In the genomic region with DNA sequence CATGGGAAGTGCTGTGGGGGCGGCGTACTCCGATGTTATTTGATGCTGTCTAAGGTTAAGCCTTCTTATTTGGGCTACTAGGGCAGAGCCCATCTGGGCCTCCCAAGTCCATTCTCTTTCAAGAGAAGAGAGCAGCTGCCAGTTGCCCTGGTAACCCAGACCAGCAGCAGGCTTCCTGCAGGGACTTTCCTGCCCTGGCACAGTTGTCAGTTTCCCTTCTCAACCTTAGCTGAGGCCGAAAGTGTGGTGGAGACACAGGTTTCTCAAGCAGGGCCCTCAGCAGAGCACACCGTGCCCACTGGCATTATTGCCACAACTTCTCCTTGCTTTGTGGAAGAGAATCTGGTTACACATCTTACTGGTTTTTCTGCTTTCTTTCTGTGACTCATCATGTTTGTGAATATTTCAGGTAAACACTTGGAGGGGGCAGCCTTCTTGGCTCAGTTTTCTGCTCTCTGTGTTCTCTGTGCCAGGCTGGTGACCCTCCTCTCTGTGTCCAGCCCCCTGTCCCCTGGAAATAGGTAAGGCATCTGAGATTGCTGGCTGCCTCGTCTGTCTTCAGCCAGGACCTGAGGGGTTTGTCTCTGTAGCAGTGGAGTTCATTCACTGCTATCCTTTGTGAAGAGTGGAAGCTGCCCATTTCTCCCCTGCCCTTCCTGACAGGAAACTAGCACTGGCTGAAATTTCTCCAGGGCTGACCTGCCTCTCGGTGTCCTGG, we compare ENCODE assay signal across 8 cellular contexts.
DNase-seq lines count a peak whose midpoint lies in the region; ATAC-seq, FAIRE-seq and TF ChIP-seq lines count a peak whose summit lies in the region.

No MANE protein-coding gene starts in this region.

- H3K27me3 Mint-ChIP-seq in memory B cell, result no peaks in the 10 kb centered on the region

- no peaks in the 10 kb centered on the region for H3K9me3 Mint-ChIP-seq in memory B cell

- H3K27ac Mint-ChIP-seq in memory B cell, result peak overlapping the region; percentile 70

- peak; percentile 50 for ATAC-seq in HG02571 (IDR thresholded peaks at IDR 0.05; ENCODE audit: unreplicated experiment)
- ATAC-seq in memory B cell (ENCODE audit: low read depth), result peak; percentile 69
- no peak for ATAC-seq in HG03025 (IDR thresholded peaks at IDR 0.05; ENCODE audit: low FRiP score, unreplicated experiment)

- peak; percentile 40 for FAIRE-seq in GM12892 (lab: Jason Lieb, UNC)

- DNase-seq in GM12892 (ENCODE audit: insufficient read length), result no peak
- peak; percentile 44 for DNase-seq in NCI-H510A (lab: John Stamatoyannopoulos, UW)
- peak; percentile 12 for DNase-seq in activated effector memory CD4-positive, alpha-beta T cell treated with Interleukin-2 at 50 U/mL for 16 hours
- DNase-seq in memory B cell (ENCODE audit: low spot score in 2 of 2), result no peak
- no peak for DNase-seq in HCEC 1CT
- no peak for DNase-seq in cardiac septum (ENCODE audit: low spot score)

- peak overlapping the region; percentile 11 for H3K4me3 Mint-ChIP-seq in memory B cell

- TF ChIP-seq POLR2A in GM12892 (IDR thresholded peaks at IDR 0.05; ENCODE audit: low read depth, low read length), result no peak

- no peaks in the 10 kb centered on the region for H3K36me3 Mint-ChIP-seq in memory B cell

- peaks cover 64% of the 10 kb centered on the region for H3K4me1 Mint-ChIP-seq in memory B cell

- intact Hi-C loops in cardiac septum (cut with DNase I), result no loop called here

Comparison
In these comparisons a context has a peak if more than half of its experiments do, and no peak if none do; other contexts are left out.
1. DNase-seq: peak in NCI-H510A (single experiment) and activated effector memory CD4-positive, alpha-beta T cell treated with Interleukin-2 at 50 U/mL for 16 hours (single experiment); none in GM12892 (single experiment), memory B cell (0 of 2), HCEC 1CT (single experiment) and cardiac septum (single experiment).